In genomic region chr2:73696521-73696920, GRCh38 we compare ENCODE assay signal across 4 cellular contexts. TPM values are rescaled to one million over a fixed set of nuclear protein-coding genes. Genes with fewer than 3 reads are reported as not detected.
"Had no signal": no experiment of that assay in that cellular context is flagged by ENCODE, and none has a peak within 500 bp of the region (broad histone marks: within the 10 kb centered on the region; RNA-seq: fewer than 3 reads in every experiment).

No MANE protein-coding gene starts in this region.

RNA-seq across cellular contexts. Expression of gene NAT8, which starts 54.3 kb away (rescaled TPM):
- total RNA-seq: LHCN-M2, M059J, MCF 10A, NCI-H460 had no signal
